Comparison of ENCODE assay signal across 18 cellular contexts in the genomic region with DNA sequence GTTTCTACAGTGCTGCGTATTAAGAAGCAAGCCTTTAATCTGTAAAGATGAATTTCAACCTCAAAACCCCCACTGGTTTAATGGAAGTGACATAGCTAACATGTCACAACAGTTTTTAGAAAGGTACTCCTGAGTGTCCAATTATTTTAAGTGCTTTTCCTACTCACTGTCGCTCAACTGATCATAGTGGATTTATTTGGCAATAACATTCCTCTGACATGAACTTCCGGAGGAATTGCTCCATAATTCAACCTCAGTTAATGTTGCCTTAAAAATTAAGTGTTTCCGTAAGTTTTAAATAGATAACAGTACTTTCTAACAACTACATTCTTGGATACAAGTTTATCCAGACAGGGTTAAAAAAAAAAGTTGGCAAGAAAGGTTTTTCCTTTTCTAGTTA. TPM values are rescaled to one million over a fixed set of nuclear protein-coding genes. Genes with fewer than 3 reads are reported as not detected.
"Had no signal": no experiment of that assay in that cellular context is flagged by ENCODE, and none has a peak within 500 bp of the region (broad histone marks: within the 10 kb centered on the region; RNA-seq: fewer than 3 reads in every experiment).

No MANE protein-coding gene starts in this region.

- H3K9me3 Mint-ChIP-seq: activated T-cell treated with anti-CD3 and anti-CD28 coated beads, Interleukin-2, amount 50 U/mL, for 24 hours had no signal

- H3K4me3 Mint-ChIP-seq: activated B cell treated with CpG ODN at 0.5 μM for 24 hours; activated CD4-positive, alpha-beta memory T cell treated with anti-CD3 and anti-CD28 coated beads, Interleukin-2, amount 10 ng/mL, durations not matched to agents 7 days and 5 days; activated naive CD4-positive, alpha-beta T cell treated with anti-CD3 and anti-CD28 coated beads, Interleukin-2, amount 10 ng/mL, durations not matched to agents 7 days and 5 days; activated naive CD8-positive, alpha-beta T cell treated with anti-CD3 and anti-CD28 coated beads, Interleukin-2, amount 50 U/mL, for 24 hours; activated T-cell treated with anti-CD3 and anti-CD28 coated beads, Interleukin-2, amount 50 U/mL, for 24 hours; natural killer cell treated with Interleukin-12 subunit alpha and Interleukin-12 subunit beta and Interleukin-15 and Interleukin-18, amount 100 ng/mL, for 72 hours; T-helper 2 cell treated with Interferon-gamma antibody and Interleukin-4, amounts not matched to agents 5 μg/mL and 100 μg/mL, for 36 hours had no signal

- H3K36me3 ChIP-seq: esophagus muscularis mucosa, tibial artery had no signal

- H3K9me3 ChIP-seq: esophagus muscularis mucosa, tibial artery had no signal

- H3K4me1 Mint-ChIP-seq: activated B cell treated with CpG ODN at 0.5 μM for 24 hours; activated CD4-positive, alpha-beta memory T cell treated with anti-CD3 and anti-CD28 coated beads, Interleukin-2, amount 10 ng/mL, durations not matched to agents 7 days and 5 days; activated naive CD4-positive, alpha-beta T cell treated with anti-CD3 and anti-CD28 coated beads, Interleukin-2, amount 10 ng/mL, durations not matched to agents 7 days and 5 days; activated naive CD8-positive, alpha-beta T cell treated with anti-CD3 and anti-CD28 coated beads, Interleukin-2, amount 50 U/mL, for 24 hours had no signal

- H3K27ac Mint-ChIP-seq: activated B cell treated with CpG ODN at 0.5 μM for 24 hours; activated CD4-positive, alpha-beta memory T cell treated with anti-CD3 and anti-CD28 coated beads, Interleukin-2, amount 10 ng/mL, durations not matched to agents 7 days and 5 days; activated naive CD4-positive, alpha-beta T cell treated with anti-CD3 and anti-CD28 coated beads, Interleukin-2, amount 10 ng/mL, durations not matched to agents 7 days and 5 days; activated naive CD8-positive, alpha-beta T cell treated with anti-CD3 and anti-CD28 coated beads, Interleukin-2, amount 50 U/mL, for 24 hours; activated T-cell treated with anti-CD3 and anti-CD28 coated beads, Interleukin-2, amount 50 U/mL, for 24 hours; natural killer cell treated with Interleukin-12 subunit alpha and Interleukin-12 subunit beta and Interleukin-15 and Interleukin-18, amount 100 ng/mL, for 72 hours; T-helper 2 cell treated with Interferon-gamma antibody and Interleukin-4, amounts not matched to agents 5 μg/mL and 100 μg/mL, for 36 hours had no signal

- H3K36me3 Mint-ChIP-seq: activated naive CD4-positive, alpha-beta T cell treated with anti-CD3 and anti-CD28 coated beads, Interleukin-2, amount 10 ng/mL, durations not matched to agents 7 days and 5 days; natural killer cell treated with Interleukin-12 subunit alpha and Interleukin-12 subunit beta and Interleukin-15 and Interleukin-18, amount 100 ng/mL, for 72 hours had no signal

- H3K4me1 ChIP-seq: esophagus muscularis mucosa, tibial artery had no signal

- DNase-seq: activated B cell treated with CpG ODN at 0.5 μM for 24 hours; activated CD4-positive, alpha-beta memory T cell treated with anti-CD3 and anti-CD28 coated beads, Interleukin-2, amount 10 ng/mL, durations not matched to agents 7 days and 5 days; activated CD4-positive, alpha-beta T cell treated with anti-CD3 and anti-CD28 coated beads for 4 hours; activated naive CD4-positive, alpha-beta T cell treated with anti-CD3 and anti-CD28 coated beads, Interleukin-2, amount 10 ng/mL, durations not matched to agents 7 days and 5 days; activated naive CD8-positive, alpha-beta T cell treated with anti-CD3 and anti-CD28 coated beads, Interleukin-2, amount 50 U/mL, for 24 hours; activated T-cell treated with anti-CD3 and anti-CD28 coated beads, Interleukin-2, amount 50 U/mL, for 24 hours; aorta; cortex of kidney; effector CD8-positive, alpha-beta T cell; stimulated activated CD4-positive, alpha-beta T cell treated with anti-CD3 and anti-CD28 coated beads, Interleukin-2, amount 100 ng/mL, for 24 hours; stimulated activated naive CD4-positive, alpha-beta T cell treated with Interleukin-2 at 50 U/mL for 16 hours; substantia nigra; tibial artery had no signal

- H3K27ac ChIP-seq: esophagus muscularis mucosa, tibial artery had no signal

- H3K27me3 Mint-ChIP-seq: activated B cell treated with CpG ODN at 0.5 μM for 24 hours; activated CD4-positive, alpha-beta memory T cell treated with anti-CD3 and anti-CD28 coated beads, Interleukin-2, amount 10 ng/mL, durations not matched to agents 7 days and 5 days; activated naive CD4-positive, alpha-beta T cell treated with anti-CD3 and anti-CD28 coated beads, Interleukin-2, amount 10 ng/mL, durations not matched to agents 7 days and 5 days; activated naive CD8-positive, alpha-beta T cell treated with anti-CD3 and anti-CD28 coated beads, Interleukin-2, amount 50 U/mL, for 24 hours; activated T-cell treated with anti-CD3 and anti-CD28 coated beads, Interleukin-2, amount 50 U/mL, for 24 hours; natural killer cell treated with Interleukin-12 subunit alpha and Interleukin-12 subunit beta and Interleukin-15 and Interleukin-18, amount 100 ng/mL, for 72 hours had no signal

- H3K27me3 ChIP-seq: esophagus muscularis mucosa, tibial artery had no signal

- H3K4me3 ChIP-seq: esophagus muscularis mucosa, tibial artery had no signal

- ATAC-seq: activated naive CD8-positive, alpha-beta T cell treated with anti-CD3 and anti-CD28 coated beads, Interleukin-2, amount 50 U/mL, for 24 hours; natural killer cell treated with Interleukin-12 subunit alpha and Interleukin-12 subunit beta and Interleukin-15 and Interleukin-18, amount 100 ng/mL, for 72 hours had no signal

RNA-seq across cellular contexts. Expression of a gene that starts 57.4 kb away (rescaled TPM):
- total RNA-seq: activated B cell treated with CpG ODN at 0.5 μM for 24 hours; activated CD4-positive, alpha-beta memory T cell treated with anti-CD3 and anti-CD28 coated beads, Interleukin-2, amount 10 ng/mL, durations not matched to agents 7 days and 5 days; fibroblast of villous mesenchyme; glomerular endothelial cell; natural killer cell treated with Interleukin-12 subunit alpha and Interleukin-12 subunit beta and Interleukin-15 and Interleukin-18, amount 100 ng/mL, for 72 hours had no signal
